17 cellular contexts compared by ENCODE assay signal in the genomic region with DNA sequence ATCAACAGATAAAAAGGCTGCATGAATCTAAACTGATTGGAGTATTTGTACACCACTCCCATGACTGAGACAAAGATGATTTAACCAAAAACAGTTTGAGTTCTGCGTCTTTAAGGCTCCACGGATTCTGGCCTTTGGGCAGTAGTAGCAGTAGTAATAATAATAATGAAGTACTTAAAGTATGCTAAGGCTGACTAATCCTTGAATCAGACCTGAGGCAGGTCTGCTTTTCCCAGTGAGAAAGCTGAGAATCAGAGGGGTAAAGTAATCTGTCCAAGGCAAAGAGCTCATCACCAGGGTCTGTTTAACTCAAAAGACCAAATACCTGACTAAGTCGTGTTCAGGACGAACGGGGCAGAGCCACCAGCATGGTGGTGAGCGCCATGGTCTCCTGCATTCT.
DNase-seq lines count a peak whose midpoint lies in the region; ATAC-seq, FAIRE-seq and TF ChIP-seq lines count a peak whose summit lies in the region.
"Had no signal": no experiment of that assay in that cellular context is flagged by ENCODE, and none has a peak within 500 bp of the region (broad histone marks: within the 10 kb centered on the region; RNA-seq: fewer than 3 reads in every experiment).

No MANE protein-coding gene starts in this region.

- POLR2A ChIA-PET in MCF 10A (lab: Yijun Ruan, JAX), result no interaction called here

- no peaks in the 10 kb centered on the region for H3K9me3 Mint-ChIP-seq in MCF 10A (ENCODE audit: unreplicated experiment)
- H3K9me3 Mint-ChIP-seq: CD8-positive, alpha-beta memory T cell; H9 had no signal

- no peaks in the 10 kb centered on the region for H3K79me2 ChIP-seq in mammary epithelial cell (ENCODE audit: insufficient read depth, low read length)

- no peaks in the 10 kb centered on the region for H3K4me1 Mint-ChIP-seq in MCF 10A (ENCODE audit: insufficient read depth, unreplicated experiment)
- H3K4me1 Mint-ChIP-seq: H9 had no signal

- H3K4me3 Mint-ChIP-seq in MCF 10A (ENCODE audit: unreplicated experiment), result no peak overlapping the region
- H3K4me3 Mint-ChIP-seq: CD8-positive, alpha-beta memory T cell; H9 had no signal

- no peaks in the 10 kb centered on the region for H3K4me1 ChIP-seq in mammary epithelial cell (ENCODE audit: insufficient read depth, low read length)
- H3K4me1 ChIP-seq: BLaER1, Caco-2 had no signal

- no peak overlapping the region for H3K4me2 ChIP-seq in mammary epithelial cell (ENCODE audit: insufficient read depth, low read depth, low read length)
- H3K4me2 ChIP-seq: BLaER1 had no signal

- H3K27me3 Mint-ChIP-seq in MCF 10A (ENCODE audit: insufficient read depth, unreplicated experiment), result no peaks in the 10 kb centered on the region
- H3K27me3 Mint-ChIP-seq: CD8-positive, alpha-beta memory T cell had no signal

- CTCF ChIA-PET in mammary epithelial cell (lab: Charles Lee; ENCODE audit: low non-redundant PET) (no interaction called here), MCF 10A (lab: Yijun Ruan, JAX) (interaction anchor here (0.6 to 1.0 kb wide), 3 partner anchors 41 to 1825 kb away, joined by 3 to 5 read pairs (median 3); no protein-coding TSS in a partner anchor)

- in situ Hi-C loops in mammary epithelial cell (cut with MboI; ENCODE audit: low sequenced_read_pairs in 2 of 2), result no loop called here

- H3K36me3 Mint-ChIP-seq in MCF 10A (ENCODE audit: insufficient read depth, unreplicated experiment), result peaks cover 19% of the 10 kb centered on the region

- no peaks in the 10 kb centered on the region for H3K36me3 ChIP-seq in mammary epithelial cell (ENCODE audit: insufficient read depth, low read length)
- peaks cover 4% of the 10 kb centered on the region for H3K36me3 ChIP-seq in bronchial epithelial cell (ENCODE audit: control insufficient read depth, insufficient read depth, low read length)

- no peaks in the 10 kb centered on the region for H3K9me3 ChIP-seq in mammary epithelial cell (replicated peaks; ENCODE audit: insufficient read depth, low read length)
- H3K9me3 ChIP-seq: BLaER1, Caco-2 had no signal

- no peak overlapping the region for H3K9ac ChIP-seq in mammary epithelial cell (ENCODE audit: insufficient read depth, low read length)
- H3K9ac ChIP-seq: BLaER1 had no signal

- no peak for FAIRE-seq in bronchial epithelial cell (lab: Jason Lieb, UNC)
- FAIRE-seq: GM12878, GM18507 had no signal

- H4K20me1 ChIP-seq in mammary epithelial cell (ENCODE audit: insufficient read depth, low read length), result no peaks in the 10 kb centered on the region
- H4K20me1 ChIP-seq: BLaER1 had no signal

- WGBS in mammary epithelial cell (ENCODE audit: low coverage, missing lambda C conversion rate), result 98% methylated on average over 5 of the region's 6 CpGs

- peak; percentile 8 for DNase-seq in mammary epithelial cell
- DNase-seq in MCF 10A (ENCODE audit: unreplicated experiment), result no peak
- DNase-seq in bronchial epithelial cell (ENCODE audit: low read depth), result peak; percentile 10
- peak; percentile 16 for DNase-seq in iris pigment epithelial cell (ENCODE audit: low read depth)
- DNase-seq in foreskin melanocyte, result no peak
- DNase-seq: Caco-2; CD8-positive, alpha-beta memory T cell; DND-41; GOT3; H9; KBM-7 had no signal

- ATAC-seq in GM19035 (IDR thresholded peaks at IDR 0.05; ENCODE audit: unreplicated experiment), result no peak
- no peak for ATAC-seq in GM19397 (IDR thresholded peaks at IDR 0.05; ENCODE audit: unreplicated experiment)
- ATAC-seq: GM12878 had no signal

- intact Hi-C loops in mammary epithelial cell (cut with micrococcal nuclease), result no loop called here
- intact Hi-C loops in MCF 10A (cut with micrococcal nuclease), result no loop called here

- H3K27ac Mint-ChIP-seq in MCF 10A (ENCODE audit: low read depth, unreplicated experiment), result no peak overlapping the region
- H3K27ac Mint-ChIP-seq: CD8-positive, alpha-beta memory T cell had no signal

- H3K4me3 ChIP-seq in mammary epithelial cell (replicated peaks in 1 of 3; ENCODE audit: insufficient read depth in 1 of 3, low read depth in 2 of 3, low read length in 3 of 3) (no peak overlapping the region), bronchial epithelial cell (ENCODE audit: low read depth, low read length) (no peak overlapping the region)
- H3K4me3 ChIP-seq: BLaER1, GM12878 had no signal

- TF ChIP-seq CTCF in mammary epithelial cell (conservative IDR thresholded peaks at IDR 0.05 in 1 of 2, IDR thresholded peaks at IDR 0.05 in 1 of 2; ENCODE audit: extremely low read depth in 1 of 2, insufficient read depth in 1 of 2, low read depth in 1 of 2, low read length in 2 of 2), result no peak
- no peak for TF ChIP-seq CTCF in MCF 10A (IDR thresholded peaks at IDR 0.05; ENCODE audit: unreplicated experiment)
- TF ChIP-seq CTCF in bronchial epithelial cell (IDR thresholded peaks at IDR 0.05; ENCODE audit: insufficient read depth, low read length, severe bottlenecking), result no peak

- dilution Hi-C loops in mammary epithelial cell (cut with HindIII; ENCODE audit: low sequenced_read_pairs), result no loop called here

- no TSS peak for BruUV-seq in mammary epithelial cell (replicated peaks; lab: Mats Ljungman, UMichigan)
- no TSS peak for BruUV-seq in MCF 10A (replicated peaks; lab: Mats Ljungman, UMichigan)

- no peak overlapping the region for H2AFZ ChIP-seq in mammary epithelial cell (ENCODE audit: low read depth, low read length)

- H3K27me3 ChIP-seq in mammary epithelial cell (ENCODE audit: insufficient read depth, low read length) (no peaks in the 10 kb centered on the region), bronchial epithelial cell (ENCODE audit: control insufficient read depth, insufficient read depth, low read length) (no peaks in the 10 kb centered on the region)
- H3K27me3 ChIP-seq: BLaER1 had no signal

- no peak overlapping the region for H3K27ac ChIP-seq in mammary epithelial cell (ENCODE audit: insufficient read depth, low read depth, low read length)
- H3K27ac ChIP-seq: 22Rv1, BLaER1 had no signal

Comparison
In these comparisons a context has a peak if more than half of its experiments do, and no peak if none do; other contexts are left out.
1. DNase-seq: peak in mammary epithelial cell (single experiment), bronchial epithelial cell (single experiment) and iris pigment epithelial cell (single experiment); none in MCF 10A (single experiment) and foreskin melanocyte (single experiment).